13 cellular contexts compared by ENCODE assay signal in the genomic region with DNA sequence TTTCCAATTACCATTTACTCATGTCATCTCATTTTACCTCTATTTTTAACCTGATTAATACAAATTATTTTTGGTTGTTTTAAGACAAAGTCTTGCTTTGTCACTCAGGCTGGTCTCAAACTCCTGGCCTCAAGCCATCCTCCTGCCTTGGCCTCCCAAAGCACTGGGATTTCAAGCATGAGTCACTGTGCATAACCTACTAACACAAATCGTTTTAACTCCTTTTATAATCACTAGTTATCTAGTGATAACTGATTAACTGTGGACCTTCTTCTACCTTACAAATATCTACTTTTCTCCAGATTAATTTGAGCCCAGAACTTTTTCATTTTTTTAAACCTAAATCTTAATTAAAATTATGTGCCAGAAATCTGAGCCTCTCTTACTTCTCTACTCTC. TPM values are rescaled to one million over a fixed set of nuclear protein-coding genes. Genes with fewer than 3 reads are reported as not detected.
DNase-seq lines count a peak whose midpoint lies in the region; ATAC-seq, FAIRE-seq and TF ChIP-seq lines count a peak whose summit lies in the region.
"Had no signal": no experiment of that assay in that cellular context is flagged by ENCODE, and none has a peak within 500 bp of the region (broad histone marks: within the 10 kb centered on the region; RNA-seq: fewer than 3 reads in every experiment).

No MANE protein-coding gene starts in this region.

- no peak overlapping the region for H3K9ac ChIP-seq in endocrine pancreas (ENCODE audit: control insufficient read depth, insufficient read depth, low read length)

- peak overlapping the region; percentile 49 for H3K4me2 ChIP-seq in PC-9

- H3K36me3 ChIP-seq in right atrium auricular region (peaks cover 16% of the 10 kb centered on the region), heart right ventricle (peaks cover 0 to 46% (median 0%) of the 10 kb centered on the region in 9 donors), PC-9 (ENCODE audit: low read depth) (peaks cover 45% of the 10 kb centered on the region), endocrine pancreas (ENCODE audit: control insufficient read depth, insufficient read depth, low read length) (no peaks in the 10 kb centered on the region), tibial artery (peaks cover 0 to 4% (median 0%) of the 10 kb centered on the region in 3 donors)

- POLR2A ChIA-PET in PC-9 (lab: Charles Lee; ENCODE audit: unreplicated experiment): no interaction called here

- WGBS in heart right ventricle, 2 donors: 30 to 40% methylated on average over 1 of the region's 1 CpG

- H3K27ac ChIP-seq in right atrium auricular region (peak overlapping the region; percentile 10 to 91), heart right ventricle (no peak overlapping the region), PC-9 (peak overlapping the region; percentile 34), tibial artery (peak overlapping the region; percentile 14 to 59)
- H3K27ac ChIP-seq: psoas muscle had no signal

- no peaks in the 10 kb centered on the region for H3K9me3 ChIP-seq in right atrium auricular region
- no peaks in the 10 kb centered on the region for H3K9me3 ChIP-seq in heart right ventricle
- H3K9me3 ChIP-seq in PC-9 (ENCODE audit: insufficient read depth, low read depth): no peaks in the 10 kb centered on the region
- H3K9me3 ChIP-seq in endocrine pancreas (ENCODE audit: control insufficient read depth, low read length): no peaks in the 10 kb centered on the region
- no peaks in the 10 kb centered on the region for H3K9me3 ChIP-seq in tibial artery
- H3K9me3 ChIP-seq: psoas muscle had no signal

- no peak overlapping the region for H3K4me3 ChIP-seq in right atrium auricular region
- no peak overlapping the region for H3K4me3 ChIP-seq in heart right ventricle
- peak overlapping the region; percentile 7; the same call in 1 of the 2 replicates for H3K4me3 ChIP-seq in PC-9
- H3K4me3 ChIP-seq in endocrine pancreas (ENCODE audit: control insufficient read depth, insufficient read depth, low read length): peak overlapping the region; percentile 49
- H3K4me3 ChIP-seq in tibial artery: no peak overlapping the region
- H3K4me3 ChIP-seq: psoas muscle had no signal

- peaks cover 93% of the 10 kb centered on the region for H3K79me2 ChIP-seq in PC-9 (ENCODE audit: low read depth)

- H3F3A ChIP-seq in PC-9 (ENCODE audit: insufficient read depth, low read depth): peaks cover 31% of the 10 kb centered on the region

- BruUV-seq in PC-9 (replicated peaks; lab: Mats Ljungman, UMichigan): no TSS peak

- CTCF ChIA-PET in PC-9 (lab: Charles Lee): no interaction called here

- FAIRE-seq in HTR-8/SVneo (lab: Jason Lieb, UNC): no peak
- FAIRE-seq: frontal cortex had no signal

- ATAC-seq in heart right ventricle: no peak
- ATAC-seq in GM21381 (IDR thresholded peaks at IDR 0.05; ENCODE audit: unreplicated experiment): no peak
- ATAC-seq: psoas muscle had no signal

- H3K27me3 ChIP-seq in right atrium auricular region (no peaks in the 10 kb centered on the region), heart right ventricle (no peaks in the 10 kb centered on the region), PC-9 (ENCODE audit: insufficient read depth, low read depth) (no peaks in the 10 kb centered on the region), endocrine pancreas (ENCODE audit: control insufficient read depth, insufficient read depth, low read length) (no peaks in the 10 kb centered on the region), tibial artery (no peaks in the 10 kb centered on the region)

- peaks cover 37% of the 10 kb centered on the region for H4K20me1 ChIP-seq in PC-9 (ENCODE audit: insufficient read depth)

- H3K4me1 ChIP-seq in right atrium auricular region (peaks cover 0 to 68% of the 10 kb centered on the region in 2 donors), heart right ventricle (peaks cover 0 to 83% (median 68%) of the 10 kb centered on the region in 9 donors), PC-9 (replicated peaks; ENCODE audit: insufficient read depth) (peaks cover 52% of the 10 kb centered on the region), endocrine pancreas (ENCODE audit: control insufficient read depth, insufficient read depth, low read length) (peaks cover 30% of the 10 kb centered on the region), tibial artery (peaks cover 0 to 81% (median 19%) of the 10 kb centered on the region in 4 donors)

- H2AFZ ChIP-seq in PC-9: no peak overlapping the region

- intact Hi-C loops in heart right ventricle (cut with DNase I) (loop anchor here in 1 of 10 donors (10.0 kb wide), 1 partner anchor 93 kb away; no protein-coding TSS in a partner anchor), PC-9 (cut with micrococcal nuclease; ENCODE audit: unreplicated experiment) (no loop called here), tibial artery (cut with DNase I; ENCODE audit: low total_unique reads) (no loop called here)

- no peak for TF ChIP-seq CTCF in right atrium auricular region (IDR thresholded peaks at IDR 0.05)
- TF ChIP-seq CTCF in heart right ventricle (IDR thresholded peaks at IDR 0.05): no peak
- TF ChIP-seq CTCF in PC-9 (conservative IDR thresholded peaks at IDR 0.05): no peak
- no peak for TF ChIP-seq CTCF in tibial artery (IDR thresholded peaks at IDR 0.05)

- DNase-seq in right atrium auricular region (ENCODE audit: low spot score) (no peak), heart right ventricle (no peak), PC-9 (no peak), tibial artery (no peak), middle frontal gyrus (ENCODE audit: extremely low spot score, low spot score) (no peak), HTR-8/SVneo (ENCODE audit: insufficient read length, low spot score) (no peak)
- DNase-seq: amygdala, dermis blood vessel endothelial cell, OCI-M1, psoas muscle had no signal

- H3K9me2 ChIP-seq in PC-9 (ENCODE audit: insufficient read depth): no peaks in the 10 kb centered on the region

RNA-seq across cellular contexts. Expression of a gene that starts 4.6 kb away (rescaled TPM):
- total RNA-seq in right atrium auricular region (100 to 1,000 TPM; 188 to 284 TPM), heart right ventricle (100 to 1,000 TPM in 5 of 10 donors, 10 to 100 TPM in 5; 60.3 to 195 (median 109) TPM), PC-9 (2021) (203 and 242 TPM in 2 replicates)
- polyA plus RNA-seq in heart right ventricle: 10 to 100 TPM; 31.0 to 45.9 TPM

Comparison
In these comparisons a context has a peak if more than half of its experiments do, and no peak if none do; other contexts are left out.
1. H3K27ac ChIP-seq: peak in right atrium auricular region (2 of 2), PC-9 (single experiment) and tibial artery (2 of 2); none in heart right ventricle (0 of 10).
2. H3K4me3 ChIP-seq: peak in PC-9 (single experiment) and endocrine pancreas (single experiment); none in right atrium auricular region (0 of 2), heart right ventricle (0 of 10) and tibial artery (0 of 2).